ENCODE assay signal across 21 cellular contexts in the genomic region with DNA sequence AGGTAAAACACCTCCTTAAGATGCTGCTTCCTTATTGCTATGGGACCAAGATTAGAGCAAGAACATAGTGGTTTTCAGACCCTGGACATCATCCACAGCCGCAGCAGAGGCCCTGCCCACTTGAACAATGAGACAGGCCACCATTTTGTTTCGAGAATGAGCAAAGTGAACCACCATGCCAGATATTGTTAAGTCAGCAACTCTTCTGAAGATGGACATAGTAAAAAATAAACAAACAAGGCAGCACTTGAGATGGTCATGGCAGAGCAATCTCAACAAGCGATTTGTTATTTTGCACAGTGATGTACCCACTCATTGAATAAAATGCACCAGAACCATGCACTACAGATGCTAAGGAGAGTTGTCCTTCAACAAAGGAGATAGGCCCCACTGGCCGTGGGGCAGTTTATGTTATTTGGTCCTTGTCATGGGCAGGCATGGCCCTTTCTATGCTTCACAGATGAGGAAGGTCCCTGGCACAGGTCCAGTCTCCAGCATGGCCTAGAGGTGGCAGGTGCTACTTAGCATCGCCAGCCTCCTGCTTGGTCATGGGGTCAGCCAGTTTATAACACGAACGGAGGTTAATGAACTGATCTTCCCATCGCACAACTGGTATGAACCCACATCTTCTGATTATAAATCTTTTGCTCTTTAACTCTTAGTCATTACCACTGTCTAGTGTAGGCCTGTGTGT. TPM values are rescaled to one million over a fixed set of nuclear protein-coding genes. Genes with fewer than 3 reads are reported as not detected.
A peak's percentile ranks its signal among the peaks of the same experiment; 100 is the strongest.
DNase-seq lines count a peak whose midpoint lies in the region; ATAC-seq, FAIRE-seq and TF ChIP-seq lines count a peak whose summit lies in the region.
"Had no signal": no experiment of that assay in that cellular context is flagged by ENCODE, and none has a peak within 500 bp of the region (broad histone marks: within the 10 kb centered on the region; RNA-seq: fewer than 3 reads in every experiment).

No MANE protein-coding gene starts in this region.

- H3K4me3 Mint-ChIP-seq in activated naive CD4-positive, alpha-beta T cell treated with anti-CD3 and anti-CD28 coated beads, Interleukin-2, amount 50 U/mL, for 24 hours, result peak overlapping the region; percentile 86

- H3K27me3 Mint-ChIP-seq in activated naive CD4-positive, alpha-beta T cell treated with anti-CD3 and anti-CD28 coated beads, Interleukin-2, amount 50 U/mL, for 24 hours, result no peaks in the 10 kb centered on the region

- H3K27ac Mint-ChIP-seq in activated naive CD4-positive, alpha-beta T cell treated with anti-CD3 and anti-CD28 coated beads, Interleukin-2, amount 50 U/mL, for 24 hours, result peak overlapping the region; percentile 98

- FAIRE-seq in bronchial epithelial cell (lab: Jason Lieb, UNC), result peak; percentile 52
- FAIRE-seq in urothelium cell line (lab: Jason Lieb, UNC), result peak; percentile 92
- FAIRE-seq: keratinocyte had no signal

- H3K36me3 Mint-ChIP-seq in activated naive CD4-positive, alpha-beta T cell treated with anti-CD3 and anti-CD28 coated beads, Interleukin-2, amount 50 U/mL, for 24 hours, result peaks cover 33% of the 10 kb centered on the region

- no peak overlapping the region for H3K27ac ChIP-seq in vagina
- H3K27ac ChIP-seq: ascending aorta, coronary artery had no signal

- peaks cover 5% of the 10 kb centered on the region for H3K9me3 Mint-ChIP-seq in activated naive CD4-positive, alpha-beta T cell treated with anti-CD3 and anti-CD28 coated beads, Interleukin-2, amount 50 U/mL, for 24 hours

- H3K36me3 ChIP-seq in bronchial epithelial cell (ENCODE audit: control insufficient read depth, insufficient read depth, low read length), result no peaks in the 10 kb centered on the region
- no peaks in the 10 kb centered on the region for H3K36me3 ChIP-seq in vagina
- H3K36me3 ChIP-seq: ascending aorta, esophagus squamous epithelium, upper lobe of left lung had no signal

- intact Hi-C loops in vagina (cut with DNase I), result no loop called here

- H3K27me3 ChIP-seq in bronchial epithelial cell (ENCODE audit: control insufficient read depth, insufficient read depth, low read length), result no peaks in the 10 kb centered on the region
- no peaks in the 10 kb centered on the region for H3K27me3 ChIP-seq in vagina
- H3K27me3 ChIP-seq: ascending aorta, upper lobe of left lung had no signal

- no peak for TF ChIP-seq POLR2A in vagina (IDR thresholded peaks at IDR 0.05)

- no peak for DNase-seq in activated naive CD4-positive, alpha-beta T cell treated with anti-CD3 and anti-CD28 coated beads, Interleukin-2, amount 50 U/mL, for 16 hours
- DNase-seq in NCI-H510A treated with DMSO at 0.1 percent for 48 hours (lab: John Stamatoyannopoulos, UW), result peak; percentile 70
- no peak for DNase-seq in bronchial epithelial cell (ENCODE audit: low read depth)
- no peak for DNase-seq in urothelium cell line (ENCODE audit: low spot score)
- no peak for DNase-seq in vagina (ENCODE audit: extremely low spot score in 2 of 2)
- no peak for DNase-seq in T-helper 9 cell
- DNase-seq: AML-193; esophagus squamous epithelium; HCEC 1CT; heart left ventricle; mesendoderm; MV-4-11; occipital lobe; stimulated activated CD4-positive, alpha-beta T cell treated with anti-CD3 and anti-CD28 coated beads, Interleukin-4, amount 100 ng/mL, for 1 hour; upper lobe of left lung had no signal

- peaks cover 84% of the 10 kb centered on the region for H3K4me1 Mint-ChIP-seq in activated naive CD4-positive, alpha-beta T cell treated with anti-CD3 and anti-CD28 coated beads, Interleukin-2, amount 50 U/mL, for 24 hours

- H3K4me1 ChIP-seq in vagina, result no peaks in the 10 kb centered on the region
- H3K4me1 ChIP-seq: ascending aorta, esophagus squamous epithelium had no signal

- no peak overlapping the region for H3K4me3 ChIP-seq in bronchial epithelial cell (ENCODE audit: low read depth, low read length)
- no peak overlapping the region for H3K4me3 ChIP-seq in vagina
- H3K4me3 ChIP-seq: ascending aorta, coronary artery, esophagus squamous epithelium, heart left ventricle, upper lobe of left lung had no signal

- no peak for ATAC-seq in activated CD4-positive, CD25-positive, alpha-beta regulatory T cell treated with anti-CD3 and anti-CD28 coated beads, Interleukin-2, amount 50 U/mL, for 24 hours
- ATAC-seq: heart left ventricle, sciatic nerve had no signal

- no peaks in the 10 kb centered on the region for H3K9me3 ChIP-seq in vagina
- H3K9me3 ChIP-seq: ascending aorta, esophagus squamous epithelium, heart left ventricle, upper lobe of left lung had no signal

- TF ChIP-seq CTCF in bronchial epithelial cell (IDR thresholded peaks at IDR 0.05; ENCODE audit: insufficient read depth, low read length, severe bottlenecking), result no peak
- no peak for TF ChIP-seq CTCF in vagina (IDR thresholded peaks at IDR 0.05)

RNA-seq across cellular contexts. Expression of gene IKZF1, which starts 44.1 kb away (rescaled TPM):
- under 0.01 TPM in 1 of 2 replicates, not detected in the other for total RNA-seq in bronchial epithelial cell
- total RNA-seq in vagina, result 44.9 TPM

Comparison
In these comparisons a context has a peak if more than half of its experiments do, and no peak if none do; other contexts are left out.
1. RNA of gene IKZF1, which starts 44.1 kb away (total RNA-seq): 44.9 TPM in vagina (single experiment); under 0.01 TPM in bronchial epithelial cell; every median in the first group is over 10 times any median in the second.